In the genomic region with DNA sequence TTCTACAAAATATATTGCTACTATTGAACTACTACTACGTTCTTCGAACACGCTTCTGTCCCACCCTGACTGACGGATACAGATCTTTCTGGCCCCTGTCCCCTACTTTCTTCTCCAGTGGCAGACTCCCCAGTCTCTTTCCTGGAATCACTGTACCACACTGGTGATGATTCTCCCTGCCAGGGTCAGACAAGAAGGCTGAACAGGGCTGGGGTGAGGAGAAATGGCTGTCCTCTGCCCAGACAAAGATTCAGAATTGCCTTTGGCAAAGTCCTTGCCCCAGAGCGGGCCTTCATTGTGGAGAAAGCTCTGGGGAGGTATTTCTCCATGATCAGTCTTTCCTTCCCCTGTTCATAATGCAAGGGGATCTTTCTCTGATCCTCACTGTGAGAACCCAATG, we compare ENCODE assay signal across 30 cellular contexts.
"Had no signal": no experiment of that assay in that cellular context is flagged by ENCODE, and none has a peak within 500 bp of the region (broad histone marks: within the 10 kb centered on the region; RNA-seq: fewer than 3 reads in every experiment).

No MANE protein-coding gene starts in this region.

- H3K27me3 ChIP-seq: neural progenitor cell, ovary, right lobe of liver, sigmoid colon, suprapubic skin, testis, tibial artery, transverse colon, upper lobe of left lung, vagina had no signal

- H3K9me3 ChIP-seq: ovary, psoas muscle, right lobe of liver, suprapubic skin, testis, tibial artery, transverse colon, upper lobe of left lung, vagina had no signal

- H3K4me2 ChIP-seq: neural progenitor cell had no signal

- H3K4me3 Mint-ChIP-seq: naive thymus-derived CD4-positive, alpha-beta T cell; natural killer cell; nephron; neural progenitor cell; stimulated activated effector memory CD8-positive, alpha-beta T cell treated with anti-CD3 and anti-CD28 coated beads, Interleukin-12 subunit alpha, Interleukin-12 subunit beta, amount 100 ng/mL, for 72 hours; stimulated activated naive B cell treated with anti-CD40 and anti-IgM and Interleukin-4, amounts not matched to agents 10 μg/mL and 1 μg/mL and 100 μg/mL, for 72 hours; stimulated activated naive CD8-positive, alpha-beta T cell treated with anti-CD3 and anti-CD28 coated beads, Interleukin-15, Interleukin-2, amounts not matched to agents 100 ng/mL and 50 ng/mL, for 24 hours had no signal

- DNase-seq: naive thymus-derived CD4-positive, alpha-beta T cell; natural killer cell; occipital lobe; ovary; posterior cingulate gyrus; psoas muscle; right cardiac atrium; sigmoid colon; small intestine; stimulated activated CD4-positive, alpha-beta T cell treated with anti-CD3 and anti-CD28 coated beads, Interleukin-15, amount 100 ng/mL, for 24 hours; stimulated activated CD4-positive, alpha-beta T cell treated with anti-CD3 and anti-CD28 coated beads, Interleukin-2, amount 100 ng/mL, for 24 hours; stimulated activated CD4-positive, alpha-beta T cell treated with anti-CD3 and anti-CD28 coated beads, Interleukin-2, amount 100 ng/mL, for 48 hours; stimulated activated CD4-positive, alpha-beta T cell treated with anti-CD3 and anti-CD28 coated beads, Interleukin-4, amount 100 ng/mL, for 24 hours; stimulated activated naive B cell treated with anti-CD40 and anti-IgM and Interleukin-4, amounts not matched to agents 10 μg/mL and 1 μg/mL and 100 μg/mL, for 72 hours; stimulated activated naive CD4-positive, alpha-beta T cell treated with Interleukin-2 at 50 U/mL for 16 hours; substantia nigra; testis; tibial artery; transverse colon had no signal

- H3K36me3 Mint-ChIP-seq: natural killer cell; neural progenitor cell; stimulated activated effector memory CD8-positive, alpha-beta T cell treated with anti-CD3 and anti-CD28 coated beads, Interleukin-12 subunit alpha, Interleukin-12 subunit beta, amount 100 ng/mL, for 72 hours; stimulated activated naive B cell treated with anti-CD40 and anti-IgM and Interleukin-4, amounts not matched to agents 10 μg/mL and 1 μg/mL and 100 μg/mL, for 72 hours had no signal

- H3K4me1 Mint-ChIP-seq: naive thymus-derived CD4-positive, alpha-beta T cell; natural killer cell; nephron; neural progenitor cell; stimulated activated effector memory CD8-positive, alpha-beta T cell treated with anti-CD3 and anti-CD28 coated beads, Interleukin-12 subunit alpha, Interleukin-12 subunit beta, amount 100 ng/mL, for 72 hours; stimulated activated naive B cell treated with anti-CD40 and anti-IgM and Interleukin-4, amounts not matched to agents 10 μg/mL and 1 μg/mL and 100 μg/mL, for 72 hours had no signal

- H3K4me1 ChIP-seq: neural progenitor cell, parathyroid adenoma, psoas muscle, right lobe of liver, sigmoid colon, suprapubic skin, testis, tibial artery, transverse colon, upper lobe of left lung, vagina had no signal

- FAIRE-seq: small intestine, urothelium cell line had no signal

- H3K9me3 Mint-ChIP-seq: nephron had no signal

- ATAC-seq: naive thymus-derived CD4-positive, alpha-beta T cell; natural killer cell; psoas muscle; right cardiac atrium; right lobe of liver; stimulated activated effector memory CD8-positive, alpha-beta T cell treated with anti-CD3 and anti-CD28 coated beads, Interleukin-12 subunit alpha, Interleukin-12 subunit beta, amount 100 ng/mL, for 72 hours; stimulated activated naive B cell treated with anti-CD40 and anti-IgM and Interleukin-4, amounts not matched to agents 10 μg/mL and 1 μg/mL and 100 μg/mL, for 72 hours had no signal

- H3K27ac ChIP-seq: neural progenitor cell, ovary, parathyroid adenoma, psoas muscle, right lobe of liver, sigmoid colon, suprapubic skin, testis, tibial artery, transverse colon, upper lobe of left lung, vagina had no signal

- H3K4me3 ChIP-seq: neural progenitor cell, ovary, psoas muscle, right lobe of liver, sigmoid colon, suprapubic skin, testis, tibial artery, transverse colon, upper lobe of left lung, vagina had no signal

- H3K27ac Mint-ChIP-seq: naive thymus-derived CD4-positive, alpha-beta T cell; natural killer cell; nephron; neural progenitor cell; progenitor cell of endocrine pancreas; stimulated activated effector memory CD8-positive, alpha-beta T cell treated with anti-CD3 and anti-CD28 coated beads, Interleukin-12 subunit alpha, Interleukin-12 subunit beta, amount 100 ng/mL, for 72 hours; stimulated activated naive B cell treated with anti-CD40 and anti-IgM and Interleukin-4, amounts not matched to agents 10 μg/mL and 1 μg/mL and 100 μg/mL, for 72 hours; stimulated activated naive CD8-positive, alpha-beta T cell treated with anti-CD3 and anti-CD28 coated beads, Interleukin-15, Interleukin-2, amounts not matched to agents 100 ng/mL and 50 ng/mL, for 24 hours had no signal
